In the genomic region with DNA sequence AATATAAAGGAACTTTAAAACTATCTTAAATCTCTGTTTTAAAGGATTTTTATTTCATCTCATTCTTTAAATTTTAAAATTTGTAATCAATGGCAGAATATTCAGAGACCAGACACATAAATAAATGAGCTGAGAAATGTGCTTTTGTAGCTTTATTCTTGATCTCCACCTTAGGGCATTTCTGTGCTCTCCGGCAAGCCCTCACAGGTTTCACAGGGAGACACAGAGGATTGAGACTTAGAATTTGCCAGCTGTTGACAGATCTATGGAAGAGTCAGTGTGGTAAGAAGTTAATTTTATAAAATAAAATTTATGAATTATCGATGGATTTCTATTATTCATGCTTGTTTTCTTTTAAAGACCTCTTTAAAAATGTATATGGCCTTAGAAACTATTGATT, we compare ENCODE assay signal across 17 cellular contexts.
"Had no signal": no experiment of that assay in that cellular context is flagged by ENCODE, and none has a peak within 500 bp of the region (broad histone marks: within the 10 kb centered on the region; RNA-seq: fewer than 3 reads in every experiment).

No MANE protein-coding gene starts in this region.

- H3K4me1 ChIP-seq: SJSA1 had no signal

- H3K36me3 ChIP-seq: MG63, SJSA1 had no signal

- H3K27me3 ChIP-seq: MG63, SJSA1 had no signal

- DNase-seq: MG63, NCI-H1092, NCI-H1105 treated with DMSO at 0.1 percent for 48 hours, NCI-H1417 treated with DMSO at 0.1 percent for 48 hours, NCI-H146, NCI-H1694 treated with DMSO at 0.1 percent for 48 hours, NCI-H1930, NCI-H2081, NCI-H2107, NCI-H2227 treated with DMSO at 0.1 percent for 48 hours, NCI-H524, NCI-H526 treated with DMSO at 0.1 percent for 48 hours, NCI-H774, Right ventricle myocardium superior, SIG-M5 had no signal

- H3K9me3 ChIP-seq: MG63, SJSA1 had no signal

- H3K4me3 ChIP-seq: MG63, SJSA1, SK-N-MC had no signal

- H3K27ac ChIP-seq: SJSA1, SK-N-MC had no signal
